In the genomic region with DNA sequence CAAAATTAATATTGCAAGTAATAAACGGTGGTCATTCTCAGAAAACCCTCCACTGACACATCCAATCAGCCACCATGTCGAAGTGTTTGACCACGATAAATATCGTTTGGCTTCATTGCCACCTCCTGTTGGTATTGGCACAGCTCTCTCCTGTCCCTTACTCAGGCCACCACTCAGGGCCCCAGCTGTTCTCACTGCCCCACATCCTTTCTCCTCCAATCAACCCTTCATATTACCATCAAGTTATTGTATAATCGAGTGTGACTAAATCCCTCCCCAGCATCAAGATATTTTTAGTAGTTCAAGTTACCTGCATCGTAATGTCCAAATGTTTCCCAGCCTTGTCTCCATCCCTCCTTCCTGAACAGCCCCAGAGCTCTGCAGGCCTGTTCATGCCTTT, we compare ENCODE assay signal across 24 cellular contexts.
"Had no signal": no experiment of that assay in that cellular context is flagged by ENCODE, and none has a peak within 500 bp of the region (broad histone marks: within the 10 kb centered on the region; RNA-seq: fewer than 3 reads in every experiment).

No MANE protein-coding gene starts in this region.

- H3K4me3 ChIP-seq: heart left ventricle, lung, right lobe of liver, transverse colon had no signal

- H3K27ac ChIP-seq: heart left ventricle, parathyroid adenoma, right lobe of liver, transverse colon, WERI-Rb-1 had no signal

- H3K36me3 Mint-ChIP-seq: mesothelial cell of epicardium; natural killer cell treated with Interleukin-12 subunit alpha and Interleukin-12 subunit beta and Interleukin-15 and Interleukin-18, amount 100 ng/mL, for 72 hours; T-cell had no signal

- H3K27ac Mint-ChIP-seq: activated CD8-positive, alpha-beta T cell treated with anti-CD3 and anti-CD28 coated beads, Interleukin-2, amount 10 ng/mL, durations not matched to agents 7 days and 5 days; activated naive CD8-positive, alpha-beta T cell treated with anti-CD3 and anti-CD28 coated beads, Interleukin-2, amount 10 ng/mL, durations not matched to agents 7 days and 5 days; activated T-helper 1 cell treated with anti-CD3 and anti-CD28 coated beads, Interleukin-12 subunit alpha, Interleukin-12 subunit beta, Interleukin-2, Interleukin-4 antibody, amounts not matched to agents 30 ng/mL and 10 ng/mL and 1 ng/mL, durations not matched to agents 14 hours and 24 hours and 36 hours; endodermal cell; mesothelial cell of epicardium; natural killer cell treated with Interleukin-12 subunit alpha and Interleukin-12 subunit beta and Interleukin-15 and Interleukin-18, amount 100 ng/mL, for 72 hours; stimulated activated effector memory CD8-positive, alpha-beta T cell treated with anti-CD3 and anti-CD28 coated beads, Interleukin-12 subunit alpha, Interleukin-12 subunit beta, amount 100 ng/mL, for 72 hours; T-cell had no signal

- DNase-seq: activated CD4-positive, alpha-beta T cell treated with anti-CD3 and anti-CD28 coated beads for 1 hour; activated CD4-positive, alpha-beta T cell treated with anti-CD3 and anti-CD28 coated beads, Interleukin-2, amount 50 U/mL, for 1 hour; activated CD8-positive, alpha-beta T cell treated with anti-CD3 and anti-CD28 coated beads, Interleukin-2, amount 10 ng/mL, durations not matched to agents 7 days and 5 days; activated naive CD8-positive, alpha-beta T cell treated with anti-CD3 and anti-CD28 coated beads, Interleukin-2, amount 10 ng/mL, durations not matched to agents 7 days and 5 days; amygdala; cortex of kidney; endodermal cell; heart left ventricle; kidney; right lobe of liver; small intestine; stimulated activated CD4-positive, alpha-beta T cell treated with anti-CD3 and anti-CD28 coated beads, Interleukin-2, amount 100 ng/mL, for 24 hours; T-cell; transverse colon; WERI-Rb-1 had no signal

- H3K36me3 ChIP-seq: heart left ventricle, right lobe of liver, transverse colon, WERI-Rb-1 had no signal

- H3K27me3 ChIP-seq: heart left ventricle, right lobe of liver, transverse colon had no signal

- H3K4me3 Mint-ChIP-seq: activated CD8-positive, alpha-beta T cell treated with anti-CD3 and anti-CD28 coated beads, Interleukin-2, amount 10 ng/mL, durations not matched to agents 7 days and 5 days; activated naive CD8-positive, alpha-beta T cell treated with anti-CD3 and anti-CD28 coated beads, Interleukin-2, amount 10 ng/mL, durations not matched to agents 7 days and 5 days; activated T-helper 1 cell treated with anti-CD3 and anti-CD28 coated beads, Interleukin-12 subunit alpha, Interleukin-12 subunit beta, Interleukin-2, Interleukin-4 antibody, amounts not matched to agents 30 ng/mL and 10 ng/mL and 1 ng/mL, durations not matched to agents 14 hours and 24 hours and 36 hours; endodermal cell; mesothelial cell of epicardium; natural killer cell treated with Interleukin-12 subunit alpha and Interleukin-12 subunit beta and Interleukin-15 and Interleukin-18, amount 100 ng/mL, for 72 hours; stimulated activated effector memory CD8-positive, alpha-beta T cell treated with anti-CD3 and anti-CD28 coated beads, Interleukin-12 subunit alpha, Interleukin-12 subunit beta, amount 100 ng/mL, for 72 hours; T-cell had no signal

- H3K9me3 Mint-ChIP-seq: activated naive CD8-positive, alpha-beta T cell treated with anti-CD3 and anti-CD28 coated beads, Interleukin-2, amount 10 ng/mL, durations not matched to agents 7 days and 5 days; activated T-helper 1 cell treated with anti-CD3 and anti-CD28 coated beads, Interleukin-12 subunit alpha, Interleukin-12 subunit beta, Interleukin-2, Interleukin-4 antibody, amounts not matched to agents 30 ng/mL and 10 ng/mL and 1 ng/mL, durations not matched to agents 14 hours and 24 hours and 36 hours; mesothelial cell of epicardium; natural killer cell treated with Interleukin-12 subunit alpha and Interleukin-12 subunit beta and Interleukin-15 and Interleukin-18, amount 100 ng/mL, for 72 hours; stimulated activated effector memory CD8-positive, alpha-beta T cell treated with anti-CD3 and anti-CD28 coated beads, Interleukin-12 subunit alpha, Interleukin-12 subunit beta, amount 100 ng/mL, for 72 hours; T-cell had no signal

- H3K4me1 ChIP-seq: right lobe of liver had no signal

- ATAC-seq: activated CD8-positive, alpha-beta T cell treated with anti-CD3 and anti-CD28 coated beads, Interleukin-2, amount 10 ng/mL, durations not matched to agents 7 days and 5 days; heart left ventricle; left lobe of liver; natural killer cell treated with Interleukin-12 subunit alpha and Interleukin-12 subunit beta and Interleukin-15 and Interleukin-18, amount 100 ng/mL, for 72 hours; right lobe of liver; T-cell had no signal

- H3K9ac ChIP-seq: parathyroid adenoma had no signal

- H3K9me3 ChIP-seq: heart left ventricle, right lobe of liver, transverse colon had no signal

- H2AFZ ChIP-seq: parathyroid adenoma had no signal

- FAIRE-seq: small intestine, TTC549, urothelium cell line had no signal
